In genomic region chr2:73913414-73914054, GRCh38 we compare ENCODE assay signal across 21 cellular contexts. TPM values are rescaled to one million over a fixed set of nuclear protein-coding genes. Genes with fewer than 3 reads are reported as not detected.
"Had no signal": no experiment of that assay in that cellular context is flagged by ENCODE, and none has a peak within 500 bp of the region (broad histone marks: within the 10 kb centered on the region; RNA-seq: fewer than 3 reads in every experiment).

No MANE protein-coding gene starts in this region.

- H3K9me3 ChIP-seq: colonic mucosa, heart right ventricle, left ventricle myocardium inferior, lower lobe of right lung, prostate gland, tibial artery had no signal

- H3K4me1 ChIP-seq: colonic mucosa, heart right ventricle, left ventricle myocardium inferior, lower lobe of right lung, parathyroid adenoma, prostate gland, tibial artery had no signal

- ATAC-seq: heart right ventricle; left cardiac atrium; lower lobe of right lung; natural killer cell treated with Interleukin-12 subunit alpha and Interleukin-12 subunit beta and Interleukin-15 and Interleukin-18, amount 100 ng/mL, for 72 hours; sciatic nerve had no signal

- H3K27me3 ChIP-seq: colonic mucosa, tibial artery had no signal

- H3K36me3 ChIP-seq: colonic mucosa, heart right ventricle, left ventricle myocardium inferior, lower lobe of right lung, prostate gland had no signal

- DNase-seq: cerebellar nuclear complex; colonic mucosa; dermis blood vessel endothelial cell; erythroblast; foreskin melanocyte; heart right ventricle; immature natural killer cell; kidney; left cardiac atrium; left ventricle myocardium inferior; lower lobe of right lung; retina; stimulated activated CD4-positive, alpha-beta T cell treated with anti-CD3 and anti-CD28 coated beads, Interleukin-12 subunit alpha, Interleukin-12 subunit beta, amount 100 ng/mL, for 4 hours; stimulated activated naive CD4-positive, alpha-beta T cell treated with Interleukin-2 at 50 U/mL for 16 hours; tibial artery had no signal

- H3K4me3 ChIP-seq: colonic mucosa, heart right ventricle, left ventricle myocardium inferior, lower lobe of right lung, prostate gland, skin epidermis, tibial artery had no signal

- H3K27ac ChIP-seq: colonic mucosa, heart right ventricle, left ventricle myocardium inferior, lower lobe of right lung, parathyroid adenoma, prostate gland, skin epidermis, tibial artery had no signal

- H3K9ac ChIP-seq: parathyroid adenoma had no signal

RNA-seq across cellular contexts. Expression of gene ACTG2, which starts 20.7 kb away (rescaled TPM):
- total RNA-seq: dermis blood vessel endothelial cell; endothelial cell of umbilical vein; natural killer cell treated with Interleukin-12 subunit alpha and Interleukin-12 subunit beta and Interleukin-15 and Interleukin-18, amount 100 ng/mL, for 72 hours had no signal
- polyA plus RNA-seq: endothelial cell of umbilical vein, immature natural killer cell had no signal
